ENCODE assay signal across 1 cellular context in the genomic region with DNA sequence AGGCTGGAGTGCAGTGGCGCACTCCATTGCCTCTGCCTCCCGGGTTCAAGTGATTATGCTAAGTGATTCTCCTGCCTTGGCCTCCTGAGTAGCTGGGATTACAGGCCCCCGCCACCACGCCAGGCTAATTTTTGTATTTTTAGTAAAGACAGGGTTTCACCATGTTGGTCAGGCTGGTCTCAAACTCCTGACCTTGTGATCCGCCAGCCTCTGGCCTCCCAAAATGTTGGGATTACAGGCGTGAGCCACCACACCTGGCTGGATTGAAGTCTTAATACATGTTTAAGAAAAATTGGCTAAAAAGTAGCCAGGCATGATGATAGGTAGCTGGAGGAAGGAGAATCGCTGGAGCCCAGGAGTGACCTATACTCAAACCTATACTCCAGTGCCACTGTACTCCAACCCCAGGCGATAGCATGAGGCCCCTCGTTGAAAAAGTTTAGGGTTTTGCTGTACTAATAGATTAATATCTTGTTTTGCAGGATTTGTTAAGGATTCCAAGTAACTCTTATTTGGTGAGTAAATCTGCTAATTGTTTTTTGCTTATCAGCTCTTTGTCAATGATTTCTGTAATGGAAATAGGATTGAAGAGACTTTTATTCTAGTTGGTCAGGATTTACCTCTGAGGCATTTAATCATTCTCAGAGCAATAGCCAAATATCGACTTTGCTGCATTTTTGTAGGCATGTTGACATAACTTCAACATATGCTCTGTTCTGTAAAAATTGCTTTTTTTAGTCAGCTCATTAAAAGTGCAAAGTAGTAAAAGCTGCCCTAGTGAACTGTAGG.
TF ChIP-seq lines count a peak whose summit lies in the region.

No MANE protein-coding gene starts in this region.

TF ChIP-seq in GM12878, 131 proteins besides CTCF, POLR2A, EP300 and RAD21:
- TF ChIP-seq NBN (IDR thresholded peaks at IDR 0.05) = no peak
- TF ChIP-seq JUND (IDR thresholded peaks at IDR 0.05; ENCODE audit: low read depth, low read length) = no peak
- no peak for TF ChIP-seq WRNIP1 (IDR thresholded peaks at IDR 0.05; ENCODE audit: borderline replicate concordance, low read depth, low read length)
- no peak for TF ChIP-seq NFIC (IDR thresholded peaks at IDR 0.05; ENCODE audit: low read depth, low read length)
- TF ChIP-seq POU2F2 (IDR thresholded peaks at IDR 0.05; ENCODE audit: borderline replicate concordance, low read depth, low read length) = no peak
- TF ChIP-seq POLR2AphosphoS2 (IDR thresholded peaks at IDR 0.05; ENCODE audit: low read depth, low read length) = no peak
- peak; percentile 22 for TF ChIP-seq POLR2AphosphoS5 (IDR thresholded peaks at IDR 0.05; ENCODE audit: low read length)
- TF ChIP-seq, protein P1, sequence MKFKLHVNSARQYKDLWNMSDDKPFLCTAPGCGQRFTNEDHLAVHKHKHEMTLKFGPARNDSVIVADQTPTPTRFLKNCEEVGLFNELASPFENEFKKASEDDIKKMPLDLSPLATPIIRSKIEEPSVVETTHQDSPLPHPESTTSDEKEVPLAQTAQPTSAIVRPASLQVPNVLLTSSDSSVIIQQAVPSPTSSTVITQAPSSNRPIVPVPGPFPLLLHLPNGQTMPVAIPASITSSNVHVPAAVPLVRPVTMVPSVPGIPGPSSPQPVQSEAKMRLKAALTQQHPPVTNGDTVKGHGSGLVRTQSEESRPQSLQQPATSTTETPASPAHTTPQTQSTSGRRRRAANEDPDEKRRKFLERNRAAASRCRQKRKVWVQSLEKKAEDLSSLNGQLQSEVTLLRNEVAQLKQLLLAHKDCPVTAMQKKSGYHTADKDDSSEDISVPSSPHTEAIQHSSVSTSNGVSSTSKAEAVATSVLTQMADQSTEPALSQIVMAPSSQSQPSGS (IDR thresholded peaks at IDR 0.05; ENCODE audit: low read length) = 0 out of 2 replicates have a peak, but pooled peaks have one; percentile 25
- no peak for TF ChIP-seq ELK1 (IDR thresholded peaks at IDR 0.05; ENCODE audit: low read depth, low read length)
- no peak for TF ChIP-seq ZNF24 (IDR thresholded peaks at IDR 0.05)
- TF ChIP-seq CBFB (IDR thresholded peaks at IDR 0.05; ENCODE audit: low read depth) = peak; percentile 29; the same call in 1 of the 2 replicates
- 0 out of 2 replicates have a peak, but pooled peaks have one; percentile 58 for TF ChIP-seq PAX8 (IDR thresholded peaks at IDR 0.05)
- TF ChIP-seq GABPA (IDR thresholded peaks at IDR 0.05; ENCODE audit: low read depth) = no peak
- TF ChIP-seq YBX1 (IDR thresholded peaks at IDR 0.05) = no peak
- TF ChIP-seq, protein P2, sequence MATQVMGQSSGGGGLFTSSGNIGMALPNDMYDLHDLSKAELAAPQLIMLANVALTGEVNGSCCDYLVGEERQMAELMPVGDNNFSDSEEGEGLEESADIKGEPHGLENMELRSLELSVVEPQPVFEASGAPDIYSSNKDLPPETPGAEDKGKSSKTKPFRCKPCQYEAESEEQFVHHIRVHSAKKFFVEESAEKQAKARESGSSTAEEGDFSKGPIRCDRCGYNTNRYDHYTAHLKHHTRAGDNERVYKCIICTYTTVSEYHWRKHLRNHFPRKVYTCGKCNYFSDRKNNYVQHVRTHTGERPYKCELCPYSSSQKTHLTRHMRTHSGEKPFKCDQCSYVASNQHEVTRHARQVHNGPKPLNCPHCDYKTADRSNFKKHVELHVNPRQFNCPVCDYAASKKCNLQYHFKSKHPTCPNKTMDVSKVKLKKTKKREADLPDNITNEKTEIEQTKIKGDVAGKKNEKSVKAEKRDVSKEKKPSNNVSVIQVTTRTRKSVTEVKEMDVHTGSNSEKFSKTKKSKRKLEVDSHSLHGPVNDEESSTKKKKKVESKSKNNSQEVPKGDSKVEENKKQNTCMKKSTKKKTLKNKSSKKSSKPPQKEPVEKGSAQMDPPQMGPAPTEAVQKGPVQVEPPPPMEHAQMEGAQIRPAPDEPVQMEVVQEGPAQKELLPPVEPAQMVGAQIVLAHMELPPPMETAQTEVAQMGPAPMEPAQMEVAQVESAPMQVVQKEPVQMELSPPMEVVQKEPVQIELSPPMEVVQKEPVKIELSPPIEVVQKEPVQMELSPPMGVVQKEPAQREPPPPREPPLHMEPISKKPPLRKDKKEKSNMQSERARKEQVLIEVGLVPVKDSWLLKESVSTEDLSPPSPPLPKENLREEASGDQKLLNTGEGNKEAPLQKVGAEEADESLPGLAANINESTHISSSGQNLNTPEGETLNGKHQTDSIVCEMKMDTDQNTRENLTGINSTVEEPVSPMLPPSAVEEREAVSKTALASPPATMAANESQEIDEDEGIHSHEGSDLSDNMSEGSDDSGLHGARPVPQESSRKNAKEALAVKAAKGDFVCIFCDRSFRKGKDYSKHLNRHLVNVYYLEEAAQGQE (IDR thresholded peaks at IDR 0.05; ENCODE audit: low read depth, low read length) = no peak
- TF ChIP-seq SIX5 (IDR thresholded peaks at IDR 0.05; ENCODE audit: low read depth, low read length, severe bottlenecking) = no peak
- no peak for TF ChIP-seq RFX5 (IDR thresholded peaks at IDR 0.05; ENCODE audit: low read depth, low read length)
- TF ChIP-seq KLF5 (IDR thresholded peaks at IDR 0.05; ENCODE audit: partially characterized antibody) = no peak
- no peak for TF ChIP-seq ETV6 (conservative IDR thresholded peaks at IDR 0.05 in 1 of 2, IDR thresholded peaks at IDR 0.05 in 1 of 2; ENCODE audit: borderline replicate concordance in 1 of 2, low read depth in 1 of 2)
- TF ChIP-seq, protein P3, sequence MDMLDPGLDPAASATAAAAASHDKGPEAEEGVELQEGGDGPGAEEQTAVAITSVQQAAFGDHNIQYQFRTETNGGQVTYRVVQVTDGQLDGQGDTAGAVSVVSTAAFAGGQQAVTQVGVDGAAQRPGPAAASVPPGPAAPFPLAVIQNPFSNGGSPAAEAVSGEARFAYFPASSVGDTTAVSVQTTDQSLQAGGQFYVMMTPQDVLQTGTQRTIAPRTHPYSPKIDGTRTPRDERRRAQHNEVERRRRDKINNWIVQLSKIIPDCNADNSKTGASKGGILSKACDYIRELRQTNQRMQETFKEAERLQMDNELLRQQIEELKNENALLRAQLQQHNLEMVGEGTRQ (IDR thresholded peaks at IDR 0.05; ENCODE audit: borderline replicate concordance, low read depth, low read length) = no peak
- TF ChIP-seq IRF5 (IDR thresholded peaks at IDR 0.05; ENCODE audit: borderline replicate concordance) = no peak
